19 cellular contexts compared by ENCODE assay signal in genomic region chr11:119854521-119854920, GRCh38.
DNase-seq lines count a peak whose midpoint lies in the region; ATAC-seq and TF ChIP-seq lines count a peak whose summit lies in the region.
"Had no signal": no experiment of that assay in that cellular context is flagged by ENCODE, and none has a peak within 500 bp of the region (broad histone marks: within the 10 kb centered on the region; RNA-seq: fewer than 3 reads in every experiment).

No MANE protein-coding gene starts in this region.

- intact Hi-C loops in mucosa of descending colon (cut with DNase I, micrococcal nuclease) = no loop called here
- intact Hi-C loops in Caco-2 (cut with micrococcal nuclease; ENCODE audit: unreplicated experiment) = no loop called here

- no TSS peak for BruUV-seq in Caco-2 (replicated peaks; lab: Mats Ljungman, UMichigan)

- H3K4me3 ChIP-seq in MM.1S (ENCODE audit: low read length) (no peak overlapping the region), mucosa of descending colon (no peak overlapping the region), Caco-2 (ENCODE audit: low read depth, low read length) (no peak overlapping the region)
- H3K4me3 ChIP-seq: skin epidermis, upper lobe of left lung had no signal

- ATAC-seq in mucosa of descending colon = peak; percentile 87
- ATAC-seq: Panc1; stimulated activated naive B cell treated with anti-CD40 and anti-IgM and Interleukin-4, amounts not matched to agents 10 μg/mL and 1 μg/mL and 100 μg/mL, for 72 hours had no signal

- no peaks in the 10 kb centered on the region for H3K4me1 Mint-ChIP-seq in Caco-2 (ENCODE audit: low read depth, unreplicated experiment)
- H3K4me1 Mint-ChIP-seq: immature natural killer cell; stimulated activated naive B cell treated with anti-CD40 and anti-IgM and Interleukin-4, amounts not matched to agents 10 μg/mL and 1 μg/mL and 100 μg/mL, for 72 hours had no signal

- no peak overlapping the region for H3K27ac Mint-ChIP-seq in Caco-2 (ENCODE audit: unreplicated experiment)
- H3K27ac Mint-ChIP-seq: CD4-positive, alpha-beta T cell; immature natural killer cell; stimulated activated naive B cell treated with anti-CD40 and anti-IgM and Interleukin-4, amounts not matched to agents 10 μg/mL and 1 μg/mL and 100 μg/mL, for 72 hours had no signal

- CTCF ChIA-PET in Caco-2 (lab: Charles Lee) = interaction anchor here (0.7 kb wide), 1 partner anchor 157 kb away, joined by 3 read pairs; no protein-coding TSS in a partner anchor

- no peaks in the 10 kb centered on the region for H3F3A ChIP-seq in MM.1S (ENCODE audit: insufficient read depth, low read length)

- H3K36me3 ChIP-seq in MM.1S (replicated peaks; ENCODE audit: insufficient read depth, low read length) (no peaks in the 10 kb centered on the region), mucosa of descending colon (ENCODE audit: low read depth) (no peaks in the 10 kb centered on the region), Caco-2 (ENCODE audit: control insufficient read depth, insufficient read depth, low read length) (no peaks in the 10 kb centered on the region)
- H3K36me3 ChIP-seq: upper lobe of left lung, WERI-Rb-1 had no signal

- H3K27me3 ChIP-seq in MM.1S (replicated peaks; ENCODE audit: insufficient read depth, low read length) = 0 out of 2 replicates have a peak, but pooled peaks cover 17% of the 10 kb centered on the region
- H3K27me3 ChIP-seq in Caco-2 (replicated peaks; ENCODE audit: control insufficient read depth, insufficient read depth, low read length) = no peaks in the 10 kb centered on the region
- H3K27me3 ChIP-seq: upper lobe of left lung had no signal

- H3K4me1 ChIP-seq in MM.1S (ENCODE audit: low read length) = no peaks in the 10 kb centered on the region
- H3K4me1 ChIP-seq in mucosa of descending colon (ENCODE audit: low read depth) = no peaks in the 10 kb centered on the region
- H3K4me1 ChIP-seq in Caco-2 = peaks cover 9% of the 10 kb centered on the region
- H3K4me1 ChIP-seq: upper lobe of left lung had no signal

- peak; percentile 13 for DNase-seq in NCI-H2227 (lab: John Stamatoyannopoulos, UW; ENCODE audit: unreplicated experiment)
- no peak for DNase-seq in NCI-H2227 treated with DMSO at 0.1 percent for 48 hours (lab: John Stamatoyannopoulos, UW)
- peak; percentile 37 for DNase-seq in MM.1S
- peak; percentile 5 for DNase-seq in RPMI8226
- DNase-seq in mucosa of descending colon = peak in 2 of 3 donors; percentile 41 to 44
- no peak for DNase-seq in T-helper 1 cell
- DNase-seq in Caco-2 = no peak
- DNase-seq in dedifferentiated amniotic fluid mesenchymal stem cell (ENCODE audit: extremely low spot score) = no peak
- DNase-seq: activated CD8-positive, alpha-beta memory T cell treated with anti-CD3 and anti-CD28 coated beads for 24 hours; activated effector memory CD4-positive, alpha-beta T cell treated with anti-CD3 and anti-CD28 coated beads, Interleukin-2, amount 50 U/mL, for 16 hours; amygdala; CD4-positive, alpha-beta T cell; immature natural killer cell; stimulated activated naive B cell treated with anti-CD40 and anti-IgM and Interleukin-4, amounts not matched to agents 10 μg/mL and 1 μg/mL and 100 μg/mL, for 72 hours; SW 1271; upper lobe of left lung; WERI-Rb-1 had no signal

- H3K9me3 Mint-ChIP-seq in Caco-2 (ENCODE audit: unreplicated experiment) = no peaks in the 10 kb centered on the region
- H3K9me3 Mint-ChIP-seq: CD4-positive, alpha-beta T cell; immature natural killer cell; stimulated activated naive B cell treated with anti-CD40 and anti-IgM and Interleukin-4, amounts not matched to agents 10 μg/mL and 1 μg/mL and 100 μg/mL, for 72 hours had no signal

- no peaks in the 10 kb centered on the region for H3K9me3 ChIP-seq in MM.1S (replicated peaks; ENCODE audit: insufficient read depth, low read length)
- H3K9me3 ChIP-seq in mucosa of descending colon = no peaks in the 10 kb centered on the region
- no peaks in the 10 kb centered on the region for H3K9me3 ChIP-seq in Caco-2
- H3K9me3 ChIP-seq: upper lobe of left lung had no signal

- POLR2A ChIA-PET in Caco-2 (lab: Charles Lee) = no interaction called here

- TF ChIP-seq CTCF in MM.1S (IDR thresholded peaks at IDR 0.05; ENCODE audit: low read length) = no peak
- no peak for TF ChIP-seq CTCF in mucosa of descending colon (IDR thresholded peaks at IDR 0.05)
- no peak for TF ChIP-seq CTCF in Caco-2 (IDR thresholded peaks at IDR 0.05; ENCODE audit: insufficient read depth in 1 of 2, low read depth in 1 of 2, low read length in 1 of 2, severe bottlenecking in 1 of 2, unreplicated experiment in 1 of 2)

- no peak overlapping the region for H3K27ac ChIP-seq in MM.1S (ENCODE audit: low read length)
- H3K27ac ChIP-seq: skin epidermis, upper lobe of left lung, WERI-Rb-1 had no signal

- H3K79me2 ChIP-seq in MM.1S (ENCODE audit: low read length) = no peaks in the 10 kb centered on the region

- H3K4me2 ChIP-seq in MM.1S (ENCODE audit: low read depth, low read length) = peak overlapping the region; percentile 31; the same call in 1 of the 2 replicates

- H4K20me1 ChIP-seq in MM.1S (ENCODE audit: insufficient read depth, low read length) = no peaks in the 10 kb centered on the region

- no peaks in the 10 kb centered on the region for H3K27me3 Mint-ChIP-seq in Caco-2 (ENCODE audit: insufficient read depth, unreplicated experiment)

- no peaks in the 10 kb centered on the region for H3K36me3 Mint-ChIP-seq in Caco-2 (ENCODE audit: insufficient read depth, unreplicated experiment)
- H3K36me3 Mint-ChIP-seq: immature natural killer cell; stimulated activated naive B cell treated with anti-CD40 and anti-IgM and Interleukin-4, amounts not matched to agents 10 μg/mL and 1 μg/mL and 100 μg/mL, for 72 hours had no signal

- H3K9ac ChIP-seq in MM.1S (ENCODE audit: low read length) = no peak overlapping the region

- H3K9me2 ChIP-seq in MM.1S (replicated peaks; ENCODE audit: insufficient read depth, low read length) = no peaks in the 10 kb centered on the region

- no peak overlapping the region for H2AFZ ChIP-seq in MM.1S (ENCODE audit: low read length)

- H3K4me3 Mint-ChIP-seq in Caco-2 (ENCODE audit: unreplicated experiment) = no peak overlapping the region
- H3K4me3 Mint-ChIP-seq: CD4-positive, alpha-beta T cell; immature natural killer cell; stimulated activated naive B cell treated with anti-CD40 and anti-IgM and Interleukin-4, amounts not matched to agents 10 μg/mL and 1 μg/mL and 100 μg/mL, for 72 hours had no signal

Comparison
In these comparisons a context has a peak if more than half of its experiments do, and no peak if none do; other contexts are left out.
1. DNase-seq: peak in NCI-H2227 (single experiment), MM.1S (single experiment), RPMI8226 (single experiment) and mucosa of descending colon (2 of 3); none in NCI-H2227 treated with DMSO at 0.1 percent for 48 hours (single experiment), T-helper 1 cell (0 of 5), Caco-2 (0 of 2) and dedifferentiated amniotic fluid mesenchymal stem cell (single experiment).